Comparison of ENCODE assay signal across 1 cellular context in genomic region chr16:19291459-19291858, GRCh38.
TF ChIP-seq lines count a peak whose summit lies in the region.

No MANE protein-coding gene starts in this region.

TF ChIP-seq in GM12878, 131 proteins besides CTCF, POLR2A, EP300 and RAD21:
- TF ChIP-seq REST (IDR thresholded peaks at IDR 0.05; ENCODE audit: low read depth, low read length) = no peak
- TF ChIP-seq BACH1 (IDR thresholded peaks at IDR 0.05; ENCODE audit: borderline replicate concordance) = peak; percentile 39; the same call in 1 of the 2 replicates
- no peak for TF ChIP-seq STAT3 (IDR thresholded peaks at IDR 0.05; ENCODE audit: low read depth, low read length)
- TF ChIP-seq ATF7 (IDR thresholded peaks at IDR 0.05; ENCODE audit: low read depth) = no peak
- no peak for TF ChIP-seq ZNF592 (IDR thresholded peaks at IDR 0.05)
- TF ChIP-seq SPI1 (IDR thresholded peaks at IDR 0.05; ENCODE audit: borderline replicate concordance, insufficient read depth, low read depth, low read length) = no peak
- TF ChIP-seq BMI1 (IDR thresholded peaks at IDR 0.05; ENCODE audit: borderline replicate concordance) = peak; percentile 97
- peak; percentile 9 for TF ChIP-seq MEF2B (IDR thresholded peaks at IDR 0.05; ENCODE audit: partially characterized antibody, poor library complexity, severe bottlenecking)
TF ChIP-seq in GM12878: peak in this region for 3.
